ENCODE assay signal across 19 cellular contexts in genomic region chr2:65198737-65199136, GRCh38. TPM values are rescaled to one million over a fixed set of nuclear protein-coding genes. Genes with fewer than 3 reads are reported as not detected.
DNase-seq lines count a peak whose midpoint lies in the region; TF ChIP-seq lines count a peak whose summit lies in the region.
"Had no signal": no experiment of that assay in that cellular context is flagged by ENCODE, and none has a peak within 500 bp of the region (broad histone marks: within the 10 kb centered on the region; RNA-seq: fewer than 3 reads in every experiment).

No MANE protein-coding gene starts in this region.

- CTCF ChIA-PET in activated CD4-positive, alpha-beta memory T cell treated with anti-CD3 and anti-CD28 coated beads for 36 hours (lab: Charles Lee), result interaction anchor here (1.5 kb wide), 1 partner anchor 12 kb away, joined by 4 read pairs; no protein-coding TSS in a partner anchor

- no peaks in the 10 kb centered on the region for H3K9me3 Mint-ChIP-seq in endothelial cell (ENCODE audit: unreplicated experiment)
- H3K9me3 Mint-ChIP-seq in activated CD4-positive, alpha-beta memory T cell treated with anti-CD3 and anti-CD28 coated beads for 36 hours, result no peaks in the 10 kb centered on the region
- H3K9me3 Mint-ChIP-seq: activated naive CD8-positive, alpha-beta T cell treated with anti-CD3 and anti-CD28 coated beads, Interleukin-2, amount 50 U/mL, for 24 hours; activated T-helper 2 cell treated with anti-CD3 and anti-CD28 coated beads, Interferon-gamma antibody, Interleukin-2, Interleukin-4, amounts not matched to agents 10 μg/mL and 5 μg/mL and 100 μg/mL, durations not matched to agents 14 hours and 24 hours and 36 hours had no signal

- H3K27ac Mint-ChIP-seq in endothelial cell (ENCODE audit: unreplicated experiment), result no peak overlapping the region
- no peak overlapping the region for H3K27ac Mint-ChIP-seq in activated CD4-positive, alpha-beta memory T cell treated with anti-CD3 and anti-CD28 coated beads for 36 hours
- H3K27ac Mint-ChIP-seq: activated naive CD8-positive, alpha-beta T cell treated with anti-CD3 and anti-CD28 coated beads, Interleukin-2, amount 50 U/mL, for 24 hours; activated T-helper 2 cell treated with anti-CD3 and anti-CD28 coated beads, Interferon-gamma antibody, Interleukin-2, Interleukin-4, amounts not matched to agents 10 μg/mL and 5 μg/mL and 100 μg/mL, durations not matched to agents 14 hours and 24 hours and 36 hours had no signal

- no peaks in the 10 kb centered on the region for H3K27me3 Mint-ChIP-seq in endothelial cell (ENCODE audit: unreplicated experiment)
- no peaks in the 10 kb centered on the region for H3K27me3 Mint-ChIP-seq in activated CD4-positive, alpha-beta memory T cell treated with anti-CD3 and anti-CD28 coated beads for 36 hours

- no peaks in the 10 kb centered on the region for H3K4me1 Mint-ChIP-seq in endothelial cell (ENCODE audit: unreplicated experiment)
- no peaks in the 10 kb centered on the region for H3K4me1 Mint-ChIP-seq in activated CD4-positive, alpha-beta memory T cell treated with anti-CD3 and anti-CD28 coated beads for 36 hours (ENCODE audit: low read depth)
- H3K4me1 Mint-ChIP-seq: activated naive CD8-positive, alpha-beta T cell treated with anti-CD3 and anti-CD28 coated beads, Interleukin-2, amount 50 U/mL, for 24 hours had no signal

- no peak for TF ChIP-seq CTCF in choroid plexus epithelial cell (conservative IDR thresholded peaks at IDR 0.05; ENCODE audit: low read depth, low read length)
- TF ChIP-seq CTCF in endothelial cell (IDR thresholded peaks at IDR 0.05; ENCODE audit: unreplicated experiment), result no peak

- POLR2A ChIA-PET in activated CD4-positive, alpha-beta memory T cell treated with anti-CD3 and anti-CD28 coated beads for 36 hours (lab: Charles Lee), result no interaction called here

- no peaks in the 10 kb centered on the region for H3K36me3 Mint-ChIP-seq in endothelial cell (ENCODE audit: low read depth, unreplicated experiment)
- H3K36me3 Mint-ChIP-seq in activated CD4-positive, alpha-beta memory T cell treated with anti-CD3 and anti-CD28 coated beads for 36 hours, result no peaks in the 10 kb centered on the region

- H3K4me3 Mint-ChIP-seq in endothelial cell (ENCODE audit: unreplicated experiment), result no peak overlapping the region
- H3K4me3 Mint-ChIP-seq in activated CD4-positive, alpha-beta memory T cell treated with anti-CD3 and anti-CD28 coated beads for 36 hours, result no peak overlapping the region
- H3K4me3 Mint-ChIP-seq: activated naive CD8-positive, alpha-beta T cell treated with anti-CD3 and anti-CD28 coated beads, Interleukin-2, amount 50 U/mL, for 24 hours had no signal

- intact Hi-C loops in activated CD4-positive, alpha-beta memory T cell treated with anti-CD3 and anti-CD28 coated beads for 36 hours (cut with micrococcal nuclease), result no loop called here

- DNase-seq in DMS 273 (lab: John Stamatoyannopoulos, UW; ENCODE audit: unreplicated experiment), result peak; percentile 35
- DNase-seq in DMS 273 treated with DMSO at 0.1 percent for 48 hours (lab: John Stamatoyannopoulos, UW), result no peak
- DNase-seq in choroid plexus epithelial cell (ENCODE audit: low read depth), result peak; percentile 11
- peak in 32 of 51 donors; percentile 2 to 73 (median 26) for DNase-seq in hypothalamus (lab: John Stamatoyannopoulos, UW)
- DNase-seq in stromal cell of bone marrow (ENCODE audit: low read depth), result peak; percentile 18
- DNase-seq in endothelial cell (ENCODE audit: low spot score), result no peak
- DNase-seq in NCI-H1105 (lab: John Stamatoyannopoulos, UW), result no peak
- DNase-seq in activated CD4-positive, alpha-beta memory T cell treated with anti-CD3 and anti-CD28 coated beads for 36 hours, result no peak
- DNase-seq: activated CD8-positive, alpha-beta memory T cell treated with anti-CD3 and anti-CD28 coated beads for 24 hours; activated naive CD8-positive, alpha-beta T cell treated with anti-CD3 and anti-CD28 coated beads, Interleukin-2, amount 50 U/mL, for 24 hours; DMS153; MM.1S; NCI-H774; pancreas; PC-3; spleen; stimulated activated CD8-positive, alpha-beta memory T cell treated with anti-CD3 and anti-CD28 coated beads, Interleukin-4, amount 100 ng/mL, for 48 hours; testis had no signal

- no peak overlapping the region for H3K4me3 ChIP-seq in choroid plexus epithelial cell (ENCODE audit: low read depth, low read length)
- H3K4me3 ChIP-seq: pancreas, spleen, testis had no signal

RNA-seq across cellular contexts. Expression of gene ACTR2, which starts 28.9 kb away (rescaled TPM):
- 389 TPM for total RNA-seq in endothelial cell (ENCODE audit: unreplicated experiment)
- 100 to 1,000 TPM; 401 to 406 TPM for total RNA-seq in activated CD4-positive, alpha-beta memory T cell treated with anti-CD3 and anti-CD28 coated beads for 36 hours

Comparison
In these comparisons a context has a peak if more than half of its experiments do, and no peak if none do; other contexts are left out.
1. DNase-seq: peak in DMS 273 (single experiment), choroid plexus epithelial cell (single experiment), hypothalamus (32 of 51) and stromal cell of bone marrow (single experiment); none in DMS 273 treated with DMSO at 0.1 percent for 48 hours (single experiment), endothelial cell (single experiment), NCI-H1105 (single experiment) and activated CD4-positive, alpha-beta memory T cell treated with anti-CD3 and anti-CD28 coated beads for 36 hours (single experiment).